Comparison of ENCODE assay signal across 18 cellular contexts in the genomic region with DNA sequence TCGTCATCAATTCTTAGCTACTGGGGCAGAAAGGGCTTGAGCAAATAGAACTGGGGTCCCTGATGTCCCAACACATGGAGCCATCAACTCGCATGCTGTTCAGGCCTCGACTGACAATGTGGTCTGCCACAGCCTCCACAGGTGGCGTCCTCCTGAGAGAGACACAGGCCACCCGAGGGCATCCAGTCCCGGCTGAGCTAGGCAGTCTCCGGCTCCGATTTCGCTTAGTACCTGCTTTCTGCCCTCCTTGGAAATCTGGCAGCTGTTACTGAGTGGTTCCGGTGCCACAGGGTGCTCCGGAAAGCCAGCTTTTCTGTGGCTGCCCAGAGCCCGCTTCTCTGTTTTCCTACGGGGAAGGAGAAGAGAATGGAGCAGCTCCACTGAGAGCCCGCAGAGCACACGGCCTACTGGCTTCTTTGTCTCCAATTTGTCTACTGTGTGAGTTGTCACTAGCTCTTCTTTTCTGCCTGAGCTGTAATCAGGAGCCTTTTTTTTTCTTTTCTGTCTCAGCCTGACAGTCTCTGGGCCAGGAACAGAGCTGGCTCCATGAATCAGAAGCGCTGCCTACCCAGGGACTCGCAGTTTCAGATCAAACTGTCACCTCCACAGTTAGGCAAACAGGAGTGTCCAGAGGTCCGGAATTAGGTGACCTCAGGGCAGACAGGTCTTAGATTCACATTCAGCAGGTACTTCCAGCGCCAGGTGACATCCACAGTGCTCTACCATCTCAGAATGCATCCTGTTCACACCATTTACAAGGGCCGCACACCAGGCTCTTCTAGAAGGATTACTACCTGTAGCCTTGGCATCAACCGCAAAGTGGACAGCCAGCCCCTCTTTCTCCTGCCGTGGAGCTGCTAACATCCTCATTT.
"Had no signal": no experiment of that assay in that cellular context is flagged by ENCODE, and none has a peak within 500 bp of the region (broad histone marks: within the 10 kb centered on the region; RNA-seq: fewer than 3 reads in every experiment).

No MANE protein-coding gene starts in this region.

- H3K4me1 Mint-ChIP-seq: memory B cell; natural killer cell; stimulated activated memory B cell treated with anti-CD40 and anti-IgM and Interleukin-4, amounts not matched to agents 10 μg/mL and 1 μg/mL and 100 μg/mL, for 72 hours had no signal

- H3K27me3 ChIP-seq: cardiac muscle cell, tibial artery, uterus had no signal

- H3K9me3 ChIP-seq: mucosa of descending colon, psoas muscle, tibial artery, uterus had no signal

- H3K36me3 Mint-ChIP-seq: memory B cell; natural killer cell; stimulated activated memory B cell treated with anti-CD40 and anti-IgM and Interleukin-4, amounts not matched to agents 10 μg/mL and 1 μg/mL and 100 μg/mL, for 72 hours had no signal

- H3K4me1 ChIP-seq: psoas muscle had no signal

- H3K27ac ChIP-seq: cardiac muscle cell, coronary artery, psoas muscle, tibial artery, uterus had no signal

- H3K27me3 Mint-ChIP-seq: memory B cell; stimulated activated memory B cell treated with anti-CD40 and anti-IgM and Interleukin-4, amounts not matched to agents 10 μg/mL and 1 μg/mL and 100 μg/mL, for 72 hours had no signal

- H3K27ac Mint-ChIP-seq: activated T-helper 1 cell treated with anti-CD3 and anti-CD28 coated beads, Interleukin-12 subunit alpha, Interleukin-12 subunit beta, Interleukin-2, Interleukin-4 antibody, amounts not matched to agents 30 ng/mL and 10 ng/mL and 1 ng/mL, durations not matched to agents 14 hours and 24 hours and 36 hours; memory B cell; natural killer cell; stimulated activated memory B cell treated with anti-CD40 and anti-IgM and Interleukin-4, amounts not matched to agents 10 μg/mL and 1 μg/mL and 100 μg/mL, for 72 hours had no signal

- DNase-seq: activated CD4-positive, alpha-beta T cell treated with anti-CD3 and anti-CD28 coated beads, Interleukin-2, amount 50 U/mL, for 1 hour; activated CD8-positive, alpha-beta memory T cell treated with anti-CD3 and anti-CD28 coated beads for 24 hours; activated naive CD4-positive, alpha-beta T cell treated with Interleukin-2 at 50 U/mL for 16 hours; effector CD4-positive, alpha-beta T cell; foreskin fibroblast; hippocampal formation; mucosa of descending colon; natural killer cell; occipital lobe; psoas muscle; T-helper 9 cell; tibial artery; uterus had no signal

- H3K4me3 ChIP-seq: cardiac muscle cell, coronary artery, mucosa of descending colon, psoas muscle, tibial artery, uterus had no signal

- H3K4me3 Mint-ChIP-seq: activated T-helper 1 cell treated with anti-CD3 and anti-CD28 coated beads, Interleukin-12 subunit alpha, Interleukin-12 subunit beta, Interleukin-2, Interleukin-4 antibody, amounts not matched to agents 30 ng/mL and 10 ng/mL and 1 ng/mL, durations not matched to agents 14 hours and 24 hours and 36 hours; memory B cell; natural killer cell; stimulated activated memory B cell treated with anti-CD40 and anti-IgM and Interleukin-4, amounts not matched to agents 10 μg/mL and 1 μg/mL and 100 μg/mL, for 72 hours had no signal

- H3K9me3 Mint-ChIP-seq: activated T-helper 1 cell treated with anti-CD3 and anti-CD28 coated beads, Interleukin-12 subunit alpha, Interleukin-12 subunit beta, Interleukin-2, Interleukin-4 antibody, amounts not matched to agents 30 ng/mL and 10 ng/mL and 1 ng/mL, durations not matched to agents 14 hours and 24 hours and 36 hours; memory B cell; natural killer cell; stimulated activated memory B cell treated with anti-CD40 and anti-IgM and Interleukin-4, amounts not matched to agents 10 μg/mL and 1 μg/mL and 100 μg/mL, for 72 hours had no signal

- H3K36me3 ChIP-seq: uterus had no signal
